Comparison of ENCODE assay signal across 12 cellular contexts in the genomic region with DNA sequence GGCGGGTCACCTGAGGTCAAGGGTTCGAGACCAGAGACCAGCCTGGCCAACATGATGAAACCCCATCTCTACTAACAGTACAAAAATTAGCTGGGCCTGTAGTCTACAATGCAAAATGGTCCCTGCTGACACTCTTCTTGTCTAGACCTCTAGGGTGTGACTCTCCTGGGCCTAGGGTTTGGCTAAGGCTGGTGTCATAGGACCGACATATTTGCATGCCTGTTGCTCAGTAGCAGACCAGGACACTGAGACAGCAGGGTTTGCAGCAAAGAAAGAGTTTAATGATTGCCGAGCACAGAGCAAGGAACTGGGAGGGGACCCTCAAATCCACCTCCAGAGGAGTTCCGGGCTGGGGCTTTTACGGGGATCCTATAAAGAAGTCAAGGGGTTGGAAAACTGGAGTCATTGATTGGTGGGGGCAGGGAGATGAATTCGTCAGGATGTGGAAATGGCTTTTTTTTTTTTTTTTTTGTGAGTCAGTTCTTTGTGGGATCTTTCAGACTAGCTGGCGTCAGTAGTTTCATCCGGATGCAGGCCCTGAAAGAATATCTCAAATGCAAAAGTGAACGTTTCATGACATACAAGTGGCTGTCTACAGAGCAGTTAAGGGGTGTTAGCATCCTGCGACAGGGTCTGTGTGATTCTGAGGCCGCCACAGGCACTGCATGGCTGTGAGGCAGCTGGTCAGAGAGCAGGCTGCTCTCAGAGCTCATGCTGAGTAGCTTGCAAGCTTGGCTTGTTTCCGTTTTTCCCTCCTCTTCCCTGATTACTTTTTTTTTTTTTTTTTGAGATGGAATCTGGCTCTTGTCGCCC. TPM values are rescaled to one million over a fixed set of nuclear protein-coding genes. Genes with fewer than 3 reads are reported as not detected.
DNase-seq lines count a peak whose midpoint lies in the region; ATAC-seq, FAIRE-seq and TF ChIP-seq lines count a peak whose summit lies in the region.
"Had no signal": no experiment of that assay in that cellular context is flagged by ENCODE, and none has a peak within 500 bp of the region (broad histone marks: within the 10 kb centered on the region; RNA-seq: fewer than 3 reads in every experiment).

No MANE protein-coding gene starts in this region.

- H3K27me3 Mint-ChIP-seq in nephron progenitor cell (ENCODE audit: low read depth, poor library complexity) = peaks cover 3% of the 10 kb centered on the region

- H3K36me3 ChIP-seq in BJ (ENCODE audit: control insufficient read depth, insufficient read depth, low read length) (no peaks in the 10 kb centered on the region), endothelial cell of umbilical vein (ENCODE audit: control insufficient read depth in 2 of 2, extremely low read depth in 1 of 2, insufficient read depth in 2 of 2, low read length in 2 of 2) (no peaks in the 10 kb centered on the region), mucosa of descending colon (ENCODE audit: low read depth) (no peaks in the 10 kb centered on the region)

- no peak for TF ChIP-seq POLR2A in endothelial cell of umbilical vein (IDR thresholded peaks at IDR 0.05; ENCODE audit: low read depth, low read length)

- H3K9ac ChIP-seq in endothelial cell of umbilical vein (replicated peaks; ENCODE audit: extremely low read depth, insufficient read depth, low read length) = peak overlapping the region; percentile 1

- CTCF ChIA-PET in BJ (lab: Yijun Ruan, JAX) = interaction anchor here (1.4 to 1.5 kb wide), 2 partner anchors 12 to 17 kb away, joined by 3 read pairs; no protein-coding TSS in a partner anchor
- CTCF ChIA-PET in endothelial cell of umbilical vein (lab: Charles Lee) = no interaction called here

- peaks cover 16% of the 10 kb centered on the region for H3K4me1 Mint-ChIP-seq in nephron progenitor cell

- H3K9me1 ChIP-seq in endothelial cell of umbilical vein (replicated peaks; ENCODE audit: control insufficient read depth, extremely low read depth, insufficient read depth, low read length) = no peaks in the 10 kb centered on the region

- H3K4me1 ChIP-seq in endothelial cell of umbilical vein (ENCODE audit: control insufficient read depth, extremely low read depth, insufficient read depth, low read length) (peaks cover 12% of the 10 kb centered on the region), mucosa of descending colon (ENCODE audit: low read depth) (peaks cover 2% of the 10 kb centered on the region)

- H3K36me3 Mint-ChIP-seq in nephron progenitor cell (ENCODE audit: low read depth) = no peaks in the 10 kb centered on the region

- H3K9me3 Mint-ChIP-seq in nephron progenitor cell = peaks cover 7% of the 10 kb centered on the region

- no peaks in the 10 kb centered on the region for H3K27me3 ChIP-seq in BJ (ENCODE audit: control insufficient read depth, insufficient read depth, low read length)
- no peaks in the 10 kb centered on the region for H3K27me3 ChIP-seq in endothelial cell of umbilical vein (ENCODE audit: control insufficient read depth in 2 of 2, insufficient read depth in 2 of 2, low read length in 2 of 2)

- no peak overlapping the region for H3K4me2 ChIP-seq in endothelial cell of umbilical vein (ENCODE audit: insufficient read depth, low read length)

- TF ChIP-seq CTCF in BJ (IDR thresholded peaks at IDR 0.05; ENCODE audit: insufficient read depth, low read depth, low read length) (no peak), endothelial cell of umbilical vein (IDR thresholded peaks at IDR 0.05; ENCODE audit: extremely low read depth in 1 of 2, insufficient read depth in 1 of 2, low read depth in 1 of 2, low read length in 2 of 2) (no peak), nephron progenitor cell (IDR thresholded peaks at IDR 0.05) (no peak), mucosa of descending colon (IDR thresholded peaks at IDR 0.05) (no peak)

- H3K4me3 Mint-ChIP-seq in nephron progenitor cell = no peak overlapping the region

- ATAC-seq in mucosa of descending colon = no peak
- ATAC-seq: HCT116 had no signal

- POLR2A ChIA-PET in BJ (lab: Charles Lee) = interaction anchor here (0.6 kb wide), 1 partner anchor 439 kb away, joined by 4 read pairs; the partner anchor contains the start of gene TTLL12
- POLR2A ChIA-PET in endothelial cell of umbilical vein (lab: Charles Lee) = no interaction called here

- H3K79me2 ChIP-seq in endothelial cell of umbilical vein (ENCODE audit: control insufficient read depth, insufficient read depth, low read length) = no peaks in the 10 kb centered on the region

- H3K9me3 ChIP-seq in endothelial cell of umbilical vein (replicated peaks; ENCODE audit: control insufficient read depth, insufficient read depth, low read length) = no peaks in the 10 kb centered on the region
- H3K9me3 ChIP-seq in mucosa of descending colon = no peaks in the 10 kb centered on the region

- intact Hi-C loops in endothelial cell of umbilical vein (cut with micrococcal nuclease) (no loop called here), mucosa of descending colon (cut with DNase I, micrococcal nuclease) (no loop called here)

- peak overlapping the region; percentile 75 for H3K27ac Mint-ChIP-seq in nephron progenitor cell

- dilution Hi-C loops in endothelial cell of umbilical vein (cut with MboI; ENCODE audit: extremely low pct_ligation_motif_present, low sequenced_read_pairs) = no loop called here

- peak; percentile 88 for FAIRE-seq in endothelial cell of umbilical vein (lab: Jason Lieb, UNC)

- no TSS peak for BruUV-seq in endothelial cell of umbilical vein (replicated peaks; lab: Mats Ljungman, UMichigan)

- peak overlapping the region; percentile 66 for H3K27ac ChIP-seq in endothelial cell of umbilical vein (ENCODE audit: insufficient read depth, low read depth, low read length)
- H3K27ac ChIP-seq: dorsolateral prefrontal cortex had no signal

- peak; percentile 43 for DNase-seq in BJ (ENCODE audit: low read depth)
- DNase-seq in NCI-H69 (lab: John Stamatoyannopoulos, UW) = peak; percentile 56
- DNase-seq in endothelial cell of umbilical vein (ENCODE audit: low read depth, low spot score) = peak; percentile 48
- DNase-seq in nephron progenitor cell = no peak
- DNase-seq in activated CD4-positive, CD25-positive, alpha-beta regulatory T cell treated with anti-CD3 and anti-CD28 coated beads, Interleukin-2, amount 50 U/mL, for 72 hours = no peak
- no peak for DNase-seq in NCI-H2107 (lab: John Stamatoyannopoulos, UW)
- DNase-seq in LoVo (ENCODE audit: low spot score) = no peak
- no peak for DNase-seq in mucosa of descending colon
- DNase-seq: DMS79 treated with DMSO at 0.1 percent for 48 hours, NCI-H1048 had no signal

- H3K4me3 ChIP-seq in BJ (ENCODE audit: low read depth, low read length) (no peak overlapping the region), endothelial cell of umbilical vein (replicated peaks in 1 of 3; ENCODE audit: insufficient read depth in 1 of 3, low read depth in 1 of 3, low read length in 3 of 3) (no peak overlapping the region), mucosa of descending colon (no peak overlapping the region)
- H3K4me3 ChIP-seq: dorsolateral prefrontal cortex had no signal

- H4K20me1 ChIP-seq in endothelial cell of umbilical vein (replicated peaks; ENCODE audit: control insufficient read depth, extremely low read depth, insufficient read depth, low read length) = no peaks in the 10 kb centered on the region

- peak overlapping the region; percentile 53 for H2AFZ ChIP-seq in endothelial cell of umbilical vein (ENCODE audit: low read depth, low read length)

TF ChIP-seq in endothelial cell of umbilical vein, 7 proteins besides CTCF, POLR2A, EP300 and RAD21:
- TF ChIP-seq MYC (IDR thresholded peaks at IDR 0.05; ENCODE audit: low read depth, low read length) (no peak), FOS (IDR thresholded peaks at IDR 0.05; ENCODE audit: borderline replicate concordance, insufficient read depth, low read length) (peak; percentile 23)

RNA-seq across cellular contexts. Expression of gene A4GALT, which starts 27.2 kb away (rescaled TPM):
- 3.1 and 6.7 TPM in 2 replicates for polyA plus RNA-seq in BJ (2011; rRNA removed)
- polyA minus RNA-seq in BJ (2011; rRNA and poly(A)+ RNA removed) = 2.4 and 4.1 TPM in 2 replicates
- total RNA-seq in endothelial cell of umbilical vein = 18.8 and 20.7 TPM in 2 replicates
- polyA plus RNA-seq in endothelial cell of umbilical vein = 5.4 and 8.7 TPM in 2 replicates
- 3.1 and 5.6 TPM in 2 replicates for polyA plus RNA-seq in endothelial cell of umbilical vein (2011; cell fraction: cytosol; rRNA removed)
- polyA plus RNA-seq in endothelial cell of umbilical vein (2011; cell fraction: nucleus; rRNA removed) = 4.2 and 4.4 TPM in 2 replicates
- 9.8 and 17.1 TPM in 2 replicates for polyA plus RNA-seq in endothelial cell of umbilical vein (2012)
- polyA minus RNA-seq in endothelial cell of umbilical vein = 2.4 and 3.9 TPM in 2 replicates
- polyA minus RNA-seq in endothelial cell of umbilical vein (2011; cell fraction: cytosol; rRNA and poly(A)+ RNA removed) = 9.6 TPM
- polyA minus RNA-seq in endothelial cell of umbilical vein (2011; cell fraction: nucleus; rRNA and poly(A)+ RNA removed) = 2.4 and 5.2 TPM in 2 replicates
- 10 to 100 TPM in 1 of 3 donors, 1 to 10 TPM in 2; 4.0 to 29.8 (median 9.3) TPM for total RNA-seq in mucosa of descending colon

Comparison
In these comparisons a context has a peak if more than half of its experiments do, and no peak if none do; other contexts are left out.
1. DNase-seq: peak in BJ (single experiment), NCI-H69 (single experiment) and endothelial cell of umbilical vein (single experiment); none in nephron progenitor cell (single experiment), activated CD4-positive, CD25-positive, alpha-beta regulatory T cell treated with anti-CD3 and anti-CD28 coated beads, Interleukin-2, amount 50 U/mL, for 72 hours (single experiment), NCI-H2107 (single experiment), LoVo (single experiment) and mucosa of descending colon (0 of 3).